Comparison of ENCODE assay signal across 11 cellular contexts in genomic region chr3:21216598-21216997, GRCh38.
DNase-seq lines count a peak whose midpoint lies in the region; TF ChIP-seq lines count a peak whose summit lies in the region.
"Had no signal": no experiment of that assay in that cellular context is flagged by ENCODE, and none has a peak within 500 bp of the region (broad histone marks: within the 10 kb centered on the region; RNA-seq: fewer than 3 reads in every experiment).

No MANE protein-coding gene starts in this region.

- H3K36me3 ChIP-seq in endodermal cell (ENCODE audit: control insufficient read depth, insufficient read depth, low read length) (no peaks in the 10 kb centered on the region), MG63 (no peaks in the 10 kb centered on the region)
- H3K36me3 ChIP-seq: neutrophil had no signal

- no peak overlapping the region for H3K4me3 ChIP-seq in endodermal cell (ENCODE audit: low read length)
- no peak overlapping the region for H3K4me3 ChIP-seq in MG63

- H3K9me3 Mint-ChIP-seq in endodermal cell: peaks cover 44% of the 10 kb centered on the region
- H3K9me3 Mint-ChIP-seq in osteocyte (ENCODE audit: unreplicated experiment): peaks cover 29% of the 10 kb centered on the region
- H3K9me3 Mint-ChIP-seq in CD14-positive monocyte: peaks cover 2 to 17% (median 10%) of the 10 kb centered on the region in 7 donors

- H3K4me1 Mint-ChIP-seq in endodermal cell (no peaks in the 10 kb centered on the region), osteocyte (ENCODE audit: unreplicated experiment) (no peaks in the 10 kb centered on the region), CD14-positive monocyte (no peaks in the 10 kb centered on the region)

- H3K9me3 ChIP-seq in endodermal cell (ENCODE audit: control insufficient read depth, low read length) (peaks cover 36% of the 10 kb centered on the region), MG63 (no peaks in the 10 kb centered on the region)
- H3K9me3 ChIP-seq: neutrophil had no signal

- H3K27me3 ChIP-seq in endodermal cell (ENCODE audit: control insufficient read depth, insufficient read depth, low read length, poor library complexity, severe bottlenecking) (no peaks in the 10 kb centered on the region), MG63 (no peaks in the 10 kb centered on the region)
- H3K27me3 ChIP-seq: neutrophil had no signal

- WGBS in endodermal cell (ENCODE audit: insufficient coverage in 1 of 2, insufficient read length in 1 of 2), 2 experiments: 69 to 97% methylated on average over 1 of the region's 1 CpG

- TF ChIP-seq CTCF in endodermal cell (conservative IDR thresholded peaks at IDR 0.05) (peak; percentile 73), osteocyte (IDR thresholded peaks at IDR 0.05) (peak; percentile 37), CD14-positive monocyte (IDR thresholded peaks at IDR 0.05) (no peak)

- no peak overlapping the region for H3K9ac ChIP-seq in endodermal cell (ENCODE audit: extremely low read depth, low read length, poor library complexity, severe bottlenecking)

- H3K27ac Mint-ChIP-seq in endodermal cell (no peak overlapping the region), osteocyte (ENCODE audit: unreplicated experiment) (no peak overlapping the region), CD14-positive monocyte (no peak overlapping the region)

- H3K4me1 ChIP-seq in endodermal cell (ENCODE audit: control insufficient read depth, insufficient read depth, low read length): no peaks in the 10 kb centered on the region

- H3K27ac ChIP-seq in endodermal cell (ENCODE audit: low read depth, low read length): no peak overlapping the region
- H3K27ac ChIP-seq: neutrophil had no signal

- intact Hi-C loops in CD14-positive monocyte (cut with micrococcal nuclease): no loop called here

- H3K27me3 Mint-ChIP-seq in endodermal cell (ENCODE audit: insufficient read depth): no peaks in the 10 kb centered on the region
- H3K27me3 Mint-ChIP-seq in osteocyte (ENCODE audit: unreplicated experiment): peaks cover 1% of the 10 kb centered on the region
- peaks cover 0 to 1% (median 0%) of the 10 kb centered on the region in 3 donors for H3K27me3 Mint-ChIP-seq in CD14-positive monocyte (ENCODE audit: low read depth in 3 of 3)

- H3K4me3 Mint-ChIP-seq in endodermal cell (no peak overlapping the region), osteocyte (ENCODE audit: unreplicated experiment) (no peak overlapping the region), CD14-positive monocyte (no peak overlapping the region)

- H3K36me3 Mint-ChIP-seq in endodermal cell (ENCODE audit: low read depth) (peaks cover 50% of the 10 kb centered on the region), osteocyte (ENCODE audit: unreplicated experiment) (no peaks in the 10 kb centered on the region), CD14-positive monocyte (no peaks in the 10 kb centered on the region)

- DNase-seq in NCI-H2171 treated with DMSO at 0.1 percent for 48 hours (lab: John Stamatoyannopoulos, UW) (peak; percentile 5), NCI-H2171 (lab: John Stamatoyannopoulos, UW) (no peak), M059J (ENCODE audit: low read depth) (peak; percentile 0), endodermal cell (peak; percentile 56), osteocyte (ENCODE audit: extremely low spot score, unreplicated experiment) (no peak), NCI-H69 (lab: John Stamatoyannopoulos, UW) (no peak), MG63 (no peak), CD14-positive monocyte (ENCODE audit: low spot score) (no peak)
- DNase-seq: activated gamma-delta T cell; stimulated activated CD4-positive, alpha-beta T cell treated with anti-CD3 and anti-CD28 coated beads, Interleukin-4, amount 100 ng/mL, for 4 hours had no signal

Comparison
In these comparisons a context has a peak if more than half of its experiments do, and no peak if none do; other contexts are left out.
1. DNase-seq: peak in NCI-H2171 treated with DMSO at 0.1 percent for 48 hours (single experiment), M059J (single experiment) and endodermal cell (single experiment); none in NCI-H2171 (single experiment), osteocyte (single experiment), NCI-H69 (single experiment), MG63 (single experiment) and CD14-positive monocyte (single experiment).